ENCODE assay signal across 28 cellular contexts in the genomic region with DNA sequence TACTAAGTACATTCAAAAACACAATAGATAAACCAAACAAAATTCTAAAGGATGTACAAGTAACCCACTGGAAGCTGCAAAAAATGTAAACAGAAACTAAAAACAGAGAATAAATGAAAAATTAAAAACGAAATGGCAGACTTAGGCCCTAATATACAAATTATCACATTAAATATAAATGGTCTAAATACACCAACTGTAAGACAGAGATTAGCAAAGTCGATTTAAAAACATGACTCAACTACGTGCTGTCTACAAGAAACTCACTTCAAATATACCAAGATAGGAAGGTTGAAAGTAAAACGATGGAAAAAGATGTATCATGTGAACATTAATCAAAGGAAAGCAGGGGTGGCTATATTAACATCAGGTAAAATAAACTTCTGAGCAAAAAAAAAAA. TPM values are rescaled to one million over a fixed set of nuclear protein-coding genes. Genes with fewer than 3 reads are reported as not detected.
DNase-seq lines count a peak whose midpoint lies in the region; ATAC-seq, FAIRE-seq and TF ChIP-seq lines count a peak whose summit lies in the region.
"Had no signal": no experiment of that assay in that cellular context is flagged by ENCODE, and none has a peak within 500 bp of the region (broad histone marks: within the 10 kb centered on the region; RNA-seq: fewer than 3 reads in every experiment).

No MANE protein-coding gene starts in this region.

- H3K4me1 ChIP-seq in HCT116 (ENCODE audit: control insufficient read depth in 1 of 2, insufficient read depth in 2 of 2, low read length in 2 of 2) (no peaks in the 10 kb centered on the region), K562 (replicated peaks in 1 of 2; ENCODE audit: control insufficient read depth in 2 of 2, insufficient read depth in 2 of 2, low read length in 2 of 2) (peaks cover 0 to 17% of the 10 kb centered on the region in 2 experiments; a peak in 1 of 5 replicates), neutrophil (ENCODE audit: control insufficient read depth in 1 of 2, insufficient read depth in 1 of 2, low read depth in 1 of 2, low read length in 1 of 2) (peaks cover 69 to 81% of the 10 kb centered on the region in 2 experiments)
- H3K4me1 ChIP-seq: SJCRH30 had no signal

- H3K9me3 ChIP-seq in HCT116 (ENCODE audit: control insufficient read depth in 1 of 2, insufficient read depth in 1 of 2, low read depth in 1 of 2, low read length in 2 of 2) (peaks cover 20 to 23% of the 10 kb centered on the region in 2 experiments; a peak in 3 of 4 replicates), K562 (replicated peaks; ENCODE audit: control insufficient read depth, insufficient read depth, low read depth, low read length) (no peaks in the 10 kb centered on the region), neutrophil (no peaks in the 10 kb centered on the region)

- RAD21 ChIA-PET in HCT116 (lab: Charles Lee; ENCODE audit: low non-redundant PET in 1 of 2, low total read pairs in 2 of 2, uncharacterized antibody in 2 of 2, unreplicated experiment in 2 of 2): no interaction called here

- no peak overlapping the region for H3K4me3 Mint-ChIP-seq in activated CD4-positive, alpha-beta T cell treated with anti-CD3 and anti-CD28 coated beads, Interleukin-2, amount 10 ng/mL, durations not matched to agents 7 days and 5 days
- no peak overlapping the region for H3K4me3 Mint-ChIP-seq in stimulated activated naive B cell treated with anti-CD40 and anti-IgM and Interleukin-4, amounts not matched to agents 10 μg/mL and 1 μg/mL and 100 μg/mL, for 72 hours
- H3K4me3 Mint-ChIP-seq: CD8-positive, alpha-beta memory T cell had no signal

- H3K36me3 Mint-ChIP-seq in activated CD4-positive, alpha-beta T cell treated with anti-CD3 and anti-CD28 coated beads, Interleukin-2, amount 10 ng/mL, durations not matched to agents 7 days and 5 days (ENCODE audit: low read depth): peaks cover 68% of the 10 kb centered on the region
- H3K36me3 Mint-ChIP-seq in stimulated activated naive B cell treated with anti-CD40 and anti-IgM and Interleukin-4, amounts not matched to agents 10 μg/mL and 1 μg/mL and 100 μg/mL, for 72 hours: peaks cover 75 to 83% of the 10 kb centered on the region in 2 donors

- H3K27me3 ChIP-seq in HCT116 (ENCODE audit: insufficient read depth, low read length): no peaks in the 10 kb centered on the region
- H3K27me3 ChIP-seq in K562 (ENCODE audit: control insufficient read depth in 2 of 2, insufficient read depth in 2 of 2, low read length in 2 of 2): no peaks in the 10 kb centered on the region
- no peaks in the 10 kb centered on the region for H3K27me3 ChIP-seq in neutrophil
- no peaks in the 10 kb centered on the region for H3K27me3 ChIP-seq in brain microvascular endothelial cell (replicated peaks)
- H3K27me3 ChIP-seq: SJCRH30 had no signal

- H3K27ac ChIP-seq in HCT116 (ENCODE audit: low read depth, low read length) (no peak overlapping the region), K562 (ENCODE audit: extremely low read depth, low read depth, low read length) (no peak overlapping the region), neutrophil (peak overlapping the region; percentile 93), brain microvascular endothelial cell (no peak overlapping the region)
- H3K27ac ChIP-seq: KMS-11, SJCRH30 had no signal

- H2AFZ ChIP-seq in HCT116 (ENCODE audit: low read depth, low read length, poor library complexity, severe bottlenecking) (no peak overlapping the region), K562 (ENCODE audit: low read depth, low read length) (no peak overlapping the region)

- no peaks in the 10 kb centered on the region for H3K9me1 ChIP-seq in K562 (ENCODE audit: control insufficient read depth, insufficient read depth, low read length)

- TF ChIP-seq POLR2A in HCT116 (IDR thresholded peaks at IDR 0.05; ENCODE audit: borderline replicate concordance, extremely low read depth, insufficient read depth, insufficient read length): no peak
- TF ChIP-seq POLR2A in K562 (conservative IDR thresholded peaks at IDR 0.05): no peak

- peaks cover 44% of the 10 kb centered on the region for H3K9me3 Mint-ChIP-seq in activated CD4-positive, alpha-beta T cell treated with anti-CD3 and anti-CD28 coated beads, Interleukin-2, amount 10 ng/mL, durations not matched to agents 7 days and 5 days
- peaks cover 25 to 26% of the 10 kb centered on the region in 2 donors for H3K9me3 Mint-ChIP-seq in stimulated activated naive B cell treated with anti-CD40 and anti-IgM and Interleukin-4, amounts not matched to agents 10 μg/mL and 1 μg/mL and 100 μg/mL, for 72 hours

- no peaks in the 10 kb centered on the region for H3K27me3 Mint-ChIP-seq in activated CD4-positive, alpha-beta T cell treated with anti-CD3 and anti-CD28 coated beads, Interleukin-2, amount 10 ng/mL, durations not matched to agents 7 days and 5 days
- no peaks in the 10 kb centered on the region for H3K27me3 Mint-ChIP-seq in stimulated activated naive B cell treated with anti-CD40 and anti-IgM and Interleukin-4, amounts not matched to agents 10 μg/mL and 1 μg/mL and 100 μg/mL, for 72 hours
- H3K27me3 Mint-ChIP-seq: CD8-positive, alpha-beta memory T cell had no signal

- CTCF ChIA-PET in activated CD4-positive, alpha-beta T cell treated with anti-CD3 and anti-CD28 coated beads, Interleukin-2, amount 10 ng/mL, durations not matched to agents 7 days and 5 days (lab: Charles Lee): no interaction called here
- CTCF ChIA-PET in HCT116 (lab: Charles Lee) (no interaction called here), K562 (lab: Yijun Ruan, JAX; ENCODE audit: low intra/inter-chr PET ratio) (interaction anchor here (0.6 kb wide), 1 partner anchor 132 kb away, joined by 3 read pairs; no protein-coding TSS in a partner anchor)

- H3K4me2 ChIP-seq in HCT116 (ENCODE audit: low read length): no peak overlapping the region
- no peak overlapping the region for H3K4me2 ChIP-seq in K562 (ENCODE audit: insufficient read depth, low read length)
- H3K4me2 ChIP-seq: KMS-11 had no signal

- no peak for FAIRE-seq in K562 (lab: Jason Lieb, UNC)
- FAIRE-seq: GM12891 had no signal

- no peak overlapping the region for H3K4me3 ChIP-seq in HCT116 (replicated peaks in 1 of 2; ENCODE audit: low read depth in 1 of 2, low read length in 2 of 2)
- no peak overlapping the region for H3K4me3 ChIP-seq in K562
- peak overlapping the region; percentile 57 to 63 for H3K4me3 ChIP-seq in neutrophil (ENCODE audit: low read depth in 1 of 2, low read length in 1 of 2)
- no peak overlapping the region for H3K4me3 ChIP-seq in brain microvascular endothelial cell (ENCODE audit: low read depth, low read length)
- H3K4me3 ChIP-seq: SJCRH30 had no signal

- H4K20me1 ChIP-seq in HCT116 (ENCODE audit: insufficient read depth): peaks cover 4% of the 10 kb centered on the region; the same call in 1 of the 2 replicates
- H4K20me1 ChIP-seq in K562 (replicated peaks; ENCODE audit: control insufficient read depth, insufficient read depth, low read length): no peaks in the 10 kb centered on the region

- DNase-seq in activated CD4-positive, alpha-beta T cell treated with anti-CD3 and anti-CD28 coated beads, Interleukin-2, amount 10 ng/mL, durations not matched to agents 7 days and 5 days: no peak
- no peak for DNase-seq in activated CD4-positive, alpha-beta T cell treated with anti-CD3 and anti-CD28 coated beads for 1 hour
- DNase-seq in HCT116 (ENCODE audit: low read depth, low spot score) (no peak), K562 (ENCODE audit: extremely low read depth in 1 of 4, low spot score in 3 of 4) (no peak), brain microvascular endothelial cell (no peak), DMS153 (lab: John Stamatoyannopoulos, UW) (no peak)
- no peak for DNase-seq in stimulated activated naive B cell treated with anti-CD40 and anti-IgM and Interleukin-4, amounts not matched to agents 10 μg/mL and 1 μg/mL and 100 μg/mL, for 72 hours
- DNase-seq: 8988T; ACHN; C1 segment of cervical spinal cord; CD8-positive, alpha-beta memory T cell; DMS 273 treated with DMSO at 0.1 percent for 48 hours; DMS79 treated with DMSO at 0.1 percent for 48 hours; GF-D8; IMR-90; MM.1S; NCI-H2029; NCI-H446 treated with DMSO at 0.1 percent for 48 hours; NCI-H526; NCI-H82; NK-92 treated with Interleukin-12 subunit alpha and Interleukin-12 subunit beta, amount 100 ng/mL, for 24 hours; PC-3; SJCRH30 had no signal

- peaks cover 24% of the 10 kb centered on the region for H3K4me1 Mint-ChIP-seq in activated CD4-positive, alpha-beta T cell treated with anti-CD3 and anti-CD28 coated beads, Interleukin-2, amount 10 ng/mL, durations not matched to agents 7 days and 5 days
- peaks cover 0 to 2% of the 10 kb centered on the region in 2 donors for H3K4me1 Mint-ChIP-seq in stimulated activated naive B cell treated with anti-CD40 and anti-IgM and Interleukin-4, amounts not matched to agents 10 μg/mL and 1 μg/mL and 100 μg/mL, for 72 hours

- H3K9ac ChIP-seq in HCT116 (ENCODE audit: low read length) (no peak overlapping the region), K562 (ENCODE audit: insufficient read depth in 1 of 2, low read depth in 2 of 2, low read length in 2 of 2) (no peak overlapping the region)
- H3K9ac ChIP-seq: KMS-11 had no signal

- in situ Hi-C loops in K562 (cut with MboI): no loop called here
- in situ Hi-C loops in brain microvascular endothelial cell (cut with HindIII; ENCODE audit: low pct_ligation_motif_present, low sequenced_read_pairs): no loop called here

- TF ChIP-seq RAD21 in HCT116 (IDR thresholded peaks at IDR 0.05; ENCODE audit: low read depth) (no peak), K562 (CRISPR knock-in tag; conservative IDR thresholded peaks at IDR 0.05 in 1 of 2, IDR thresholded peaks at IDR 0.05 in 1 of 2) (no peak)

- WGBS in K562 (ENCODE audit: insufficient coverage, low coverage, missing lambda C conversion rate): 64% methylated on average over 4 of the region's 4 CpGs

- no peaks in the 10 kb centered on the region for H3K9me2 ChIP-seq in HCT116 (ENCODE audit: insufficient read depth)

- POLR2A ChIA-PET in activated CD4-positive, alpha-beta T cell treated with anti-CD3 and anti-CD28 coated beads, Interleukin-2, amount 10 ng/mL, durations not matched to agents 7 days and 5 days (lab: Charles Lee): no interaction called here
- POLR2A ChIA-PET in HCT116 (lab: Charles Lee): no interaction called here
- POLR2A ChIA-PET in K562 (lab: Yijun Ruan, JAX): no interaction called here

- H3K36me3 ChIP-seq in HCT116 (ENCODE audit: control insufficient read depth in 1 of 2, insufficient read depth in 2 of 2, low read length in 2 of 2) (peaks cover 13 to 60% of the 10 kb centered on the region in 2 experiments), K562 (ENCODE audit: control insufficient read depth, insufficient read depth, low read length) (peaks cover 95% of the 10 kb centered on the region), neutrophil (peaks cover 55% of the 10 kb centered on the region), brain microvascular endothelial cell (replicated peaks) (no peaks in the 10 kb centered on the region)

- no TSS peak for BruUV-seq in HCT116 (replicated peaks; lab: Mats Ljungman, UMichigan)
- BruUV-seq in K562 (replicated peaks; lab: Mats Ljungman, UMichigan): no TSS peak

- TF ChIP-seq CTCF in HCT116 (IDR thresholded peaks at IDR 0.05 in 2 of 3, conservative IDR thresholded peaks at IDR 0.05 in 1 of 3; ENCODE audit: borderline replicate concordance in 1 of 3, insufficient read depth in 1 of 3, low read depth in 2 of 3, low read length in 2 of 3): no peak
- TF ChIP-seq CTCF in K562 (IDR thresholded peaks at IDR 0.05 in 2 of 3, conservative IDR thresholded peaks at IDR 0.05 in 1 of 3; ENCODE audit: insufficient read depth in 2 of 3, low read depth in 1 of 3, low read length in 3 of 3): no peak
- no peak for TF ChIP-seq CTCF in neutrophil (IDR thresholded peaks at IDR 0.05)
- TF ChIP-seq CTCF in brain microvascular endothelial cell (IDR thresholded peaks at IDR 0.05; ENCODE audit: low read depth, low read length, missing control alignments): no peak

- no peak for TF ChIP-seq EP300 in K562 (IDR thresholded peaks at IDR 0.05; ENCODE audit: low read length)

- H3K79me2 ChIP-seq in HCT116 (ENCODE audit: insufficient read depth, low read length): peaks cover 71% of the 10 kb centered on the region
- peaks cover 20% of the 10 kb centered on the region for H3K79me2 ChIP-seq in K562 (ENCODE audit: control insufficient read depth, insufficient read depth, low read length)

- no peak for ATAC-seq in HCT116
- no peak for ATAC-seq in K562
- no peak for ATAC-seq in stimulated activated naive B cell treated with anti-CD40 and anti-IgM and Interleukin-4, amounts not matched to agents 10 μg/mL and 1 μg/mL and 100 μg/mL, for 72 hours (replicated peaks)
- ATAC-seq: PC-3, Right ventricle myocardium inferior, SK-N-SH treated with all-trans-retinoic acid at 6 μM for 48 hours had no signal

- peak overlapping the region; percentile 25 for H3K27ac Mint-ChIP-seq in activated CD4-positive, alpha-beta T cell treated with anti-CD3 and anti-CD28 coated beads, Interleukin-2, amount 10 ng/mL, durations not matched to agents 7 days and 5 days
- H3K27ac Mint-ChIP-seq in stimulated activated naive B cell treated with anti-CD40 and anti-IgM and Interleukin-4, amounts not matched to agents 10 μg/mL and 1 μg/mL and 100 μg/mL, for 72 hours: no peak overlapping the region
- H3K27ac Mint-ChIP-seq: CD8-positive, alpha-beta memory T cell had no signal

- intact Hi-C loops in HCT116 (cut with micrococcal nuclease) (no loop called here), K562 (cut with micrococcal nuclease) (no loop called here)

RNA-seq across cellular contexts. Expression of a gene that starts 23.1 kb away (rescaled TPM):
- 10 to 100 TPM; 43.8 to 46.8 TPM for total RNA-seq in activated CD4-positive, alpha-beta T cell treated with anti-CD3 and anti-CD28 coated beads, Interleukin-2, amount 10 ng/mL, durations not matched to agents 7 days and 5 days
- total RNA-seq in HCT116 (2021; ENCODE audit: unreplicated experiment): 50.2 TPM
- polyA plus RNA-seq in HCT116 (2012): 23.8 and 27.8 TPM in 2 replicates
- 43.8 and 108 TPM in 2 replicates for total RNA-seq in K562 (2011; cell fraction: chromatin; rRNA removed; ENCODE audit: low replicate concordance)
- total RNA-seq in K562 (2011; cell fraction: nucleolus; rRNA removed): 90.5 and 93.4 TPM in 2 replicates
- 52.4 and 63.7 TPM in 2 replicates for total RNA-seq in K562 (2011; cell fraction: nucleoplasm; rRNA removed)
- total RNA-seq in K562 (2014; rRNA removed): 34.7 and 41.3 TPM in 2 replicates
- 8.0 and 8.7 TPM in 2 replicates for total RNA-seq in K562 (2014; rRNA removed; fragmentation: Illumina TruSeq; extraction: Trizol)
- 18.8 and 21.4 TPM in 2 replicates for total RNA-seq in K562 (2015; rRNA removed; fragmentation: Illumina TruSeq; extraction: Trizol)
- total RNA-seq in K562 (2021): 88.7 and 91.3 TPM in 2 replicates
- 11.5 and 24.6 TPM in 2 replicates for polyA plus RNA-seq in K562 (2011; rRNA removed)
- polyA plus RNA-seq in K562 (2011; cell fraction: cytosol; rRNA removed): 20.4 and 78.6 TPM in 2 replicates
- 49.9 and 126 TPM in 2 replicates for polyA plus RNA-seq in K562 (2011; cell fraction: nucleus; rRNA removed)
- polyA plus RNA-seq in K562 (2012): 20.5 and 34.6 TPM in 2 replicates
- polyA plus RNA-seq in K562 (2014; fragmentation: Illumina TruSeq; extraction: Trizol): 12.0 and 24.5 TPM in 2 replicates
- polyA plus RNA-seq in K562 (2014; fragmentation: Nextera tagmentation; extraction: Ambion mirVana): 1 to 10 TPM in 1 of 2 experiments, under 1 TPM in 1; 0.65 to 2.3 TPM
- 36.6 and 50.8 TPM in 2 replicates for polyA plus RNA-seq in K562 (2014; rRNA removed)
- polyA minus RNA-seq in K562 (2011; rRNA and poly(A)+ RNA removed): 11.9 and 16.0 TPM in 2 replicates
- 41.4 and 45.6 TPM in 2 replicates for polyA minus RNA-seq in K562 (2011; cell fraction: cytosol; rRNA and poly(A)+ RNA removed)
- 23.3 TPM in 2 replicates for polyA minus RNA-seq in K562 (2011; cell fraction: nucleus; rRNA and poly(A)+ RNA removed)

Comparison
In these comparisons a context has a peak if more than half of its experiments do, and no peak if none do; other contexts are left out.
1. H3K4me3 ChIP-seq: peak in neutrophil (2 of 2); none in HCT116 (0 of 2), K562 (single experiment) and brain microvascular endothelial cell (single experiment).